8 cellular contexts compared by ENCODE assay signal in genomic region chr1:6108937-6109636, GRCh38.
DNase-seq lines count a peak whose midpoint lies in the region; ATAC-seq and TF ChIP-seq lines count a peak whose summit lies in the region.

No MANE protein-coding gene starts in this region.

- 28% methylated on average over 8 of the region's 15 CpGs for WGBS in mammary epithelial cell (ENCODE audit: low coverage, missing lambda C conversion rate)

- H3K36me3 ChIP-seq in PC-9 (ENCODE audit: low read depth) (no peaks in the 10 kb centered on the region), mammary epithelial cell (ENCODE audit: insufficient read depth, low read length) (no peaks in the 10 kb centered on the region)

- POLR2A ChIA-PET in PC-9 (lab: Charles Lee; ENCODE audit: unreplicated experiment), result interaction anchor here (0.5 kb wide), 1 partner anchor 124 kb away, joined by 3 read pairs; no protein-coding TSS in a partner anchor

- H4K20me1 ChIP-seq in PC-9 (ENCODE audit: insufficient read depth) (no peaks in the 10 kb centered on the region), mammary epithelial cell (ENCODE audit: insufficient read depth, low read length) (no peaks in the 10 kb centered on the region)

- H3K4me3 ChIP-seq in PC-9 (no peak overlapping the region), mammary epithelial cell (replicated peaks in 1 of 3; ENCODE audit: insufficient read depth in 1 of 3, low read depth in 2 of 3, low read length in 3 of 3) (no peak overlapping the region)

- dilution Hi-C loops in mammary epithelial cell (cut with HindIII; ENCODE audit: low sequenced_read_pairs), result no loop called here

- BruUV-seq in PC-9 (replicated peaks; lab: Mats Ljungman, UMichigan), result no TSS peak
- no TSS peak for BruUV-seq in mammary epithelial cell (replicated peaks; lab: Mats Ljungman, UMichigan)

- no peaks in the 10 kb centered on the region for H3K9me2 ChIP-seq in PC-9 (ENCODE audit: insufficient read depth)

- no peak overlapping the region for H3K4me2 ChIP-seq in PC-9
- H3K4me2 ChIP-seq in mammary epithelial cell (ENCODE audit: insufficient read depth, low read depth, low read length), result no peak overlapping the region

- H3K9me3 ChIP-seq in PC-9 (ENCODE audit: insufficient read depth, low read depth) (no peaks in the 10 kb centered on the region), mammary epithelial cell (replicated peaks; ENCODE audit: insufficient read depth, low read length) (no peaks in the 10 kb centered on the region)

- H3K4me1 ChIP-seq in PC-9 (replicated peaks; ENCODE audit: insufficient read depth) (no peaks in the 10 kb centered on the region), mammary epithelial cell (ENCODE audit: insufficient read depth, low read length) (peaks cover 4% of the 10 kb centered on the region)

- CTCF ChIA-PET in PC-9 (lab: Charles Lee), result interaction anchor here (1.1 kb wide), 2 partner anchors 96 to 136 kb away, joined by 4 to 10 read pairs; no protein-coding TSS in a partner anchor
- CTCF ChIA-PET in mammary epithelial cell (lab: Charles Lee; ENCODE audit: low non-redundant PET), result interaction anchor here (0.5 to 1.0 kb wide), 4 partner anchors 21 to 176 kb away, joined by 3 to 7 read pairs (median 4); no protein-coding TSS in a partner anchor

- H3K27me3 ChIP-seq in PC-9 (ENCODE audit: insufficient read depth, low read depth), result 0 out of 2 replicates have a peak, but pooled peaks cover 6% of the 10 kb centered on the region
- no peaks in the 10 kb centered on the region for H3K27me3 ChIP-seq in mammary epithelial cell (ENCODE audit: insufficient read depth, low read length)

- in situ Hi-C loops in mammary epithelial cell (cut with MboI; ENCODE audit: low sequenced_read_pairs in 2 of 2), result loop anchor here in 1 of 2 donors (10.0 kb wide), 1 partner anchor 126 kb away; the partner anchor contains the start of gene ICMT

- no peaks in the 10 kb centered on the region for H3K79me2 ChIP-seq in PC-9 (ENCODE audit: low read depth)
- H3K79me2 ChIP-seq in mammary epithelial cell (ENCODE audit: insufficient read depth, low read length), result no peaks in the 10 kb centered on the region

- peak; percentile 74 for TF ChIP-seq CTCF in PC-9 (conservative IDR thresholded peaks at IDR 0.05)
- TF ChIP-seq CTCF in mammary epithelial cell (conservative IDR thresholded peaks at IDR 0.05 in 1 of 2, IDR thresholded peaks at IDR 0.05 in 1 of 2; ENCODE audit: extremely low read depth in 1 of 2, insufficient read depth in 1 of 2, low read depth in 1 of 2, low read length in 2 of 2), result peak; percentile 61 to 96

- no peaks in the 10 kb centered on the region for H3F3A ChIP-seq in PC-9 (ENCODE audit: insufficient read depth, low read depth)

- H3K27ac ChIP-seq in PC-9 (no peak overlapping the region), mammary epithelial cell (ENCODE audit: insufficient read depth, low read depth, low read length) (no peak overlapping the region)

- intact Hi-C loops in PC-9 (cut with micrococcal nuclease; ENCODE audit: unreplicated experiment), result loop anchor here (1.0 kb wide), 4 partner anchors 62 to 234 kb away; no protein-coding TSS in a partner anchor
- intact Hi-C loops in mammary epithelial cell (cut with micrococcal nuclease), result loop anchor here (1.0 to 2.0 kb wide), 6 partner anchors 56 to 296 kb away; no protein-coding TSS in a partner anchor

- peak; percentile 44 to 72 (median 47) for DNase-seq in NCI-H1417 (lab: John Stamatoyannopoulos, UW)
- DNase-seq in NCI-H1417 treated with DMSO at 0.1 percent for 48 hours (lab: John Stamatoyannopoulos, UW), result no peak
- DNase-seq in HT-29 (ENCODE audit: low spot score), result peak; percentile 66
- DNase-seq in PC-9, result peak; percentile 34 to 62
- peak; percentile 50 for DNase-seq in mammary epithelial cell
- peak; percentile 34 for DNase-seq in myocyte (ENCODE audit: low read depth)

- H2AFZ ChIP-seq in PC-9 (no peak overlapping the region), mammary epithelial cell (ENCODE audit: low read depth, low read length) (no peak overlapping the region)

- ATAC-seq in HG03139 (IDR thresholded peaks at IDR 0.05; ENCODE audit: unreplicated experiment) (no peak), GM19455 (IDR thresholded peaks at IDR 0.05; ENCODE audit: unreplicated experiment) (no peak)

- H3K9ac ChIP-seq in mammary epithelial cell (ENCODE audit: insufficient read depth, low read length), result no peak overlapping the region
